ENCODE assay signal across 21 cellular contexts in the genomic region with DNA sequence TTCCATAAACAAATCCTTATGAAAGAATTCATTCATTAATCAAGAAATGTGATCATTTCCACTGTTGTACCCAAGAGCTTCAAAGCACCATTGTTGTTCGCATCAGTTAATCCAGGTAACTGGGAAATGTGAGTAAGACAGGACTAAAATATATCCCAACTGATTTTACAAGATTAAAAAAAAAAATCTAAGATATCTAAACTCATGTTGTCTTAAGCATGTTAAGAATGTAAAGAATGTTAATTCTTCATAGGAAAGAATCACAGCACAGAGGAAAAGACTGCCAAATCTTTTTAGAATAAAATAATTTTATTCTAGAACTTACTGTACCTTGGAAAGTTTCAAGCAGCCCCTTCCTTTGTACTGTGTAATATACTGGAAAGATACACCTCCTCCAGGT. TPM values are rescaled to one million over a fixed set of nuclear protein-coding genes. Genes with fewer than 3 reads are reported as not detected.
DNase-seq lines count a peak whose midpoint lies in the region; ATAC-seq, FAIRE-seq and TF ChIP-seq lines count a peak whose summit lies in the region.
"Had no signal": no experiment of that assay in that cellular context is flagged by ENCODE, and none has a peak within 500 bp of the region (broad histone marks: within the 10 kb centered on the region; RNA-seq: fewer than 3 reads in every experiment).

No MANE protein-coding gene starts in this region.

- H3K9me3 ChIP-seq in adipocyte (ENCODE audit: control insufficient read depth, low read length) (no peaks in the 10 kb centered on the region), mesenchymal stem cell (ENCODE audit: control insufficient read depth, low read length) (no peaks in the 10 kb centered on the region)
- H3K9me3 ChIP-seq: Peyer's patch had no signal

- H4K91ac ChIP-seq in mesenchymal stem cell (ENCODE audit: low read length): no peak overlapping the region

- H3K4me3 Mint-ChIP-seq in osteocyte (ENCODE audit: unreplicated experiment): no peak overlapping the region
- H3K4me3 Mint-ChIP-seq in natural killer cell treated with Interleukin-12 subunit alpha and Interleukin-12 subunit beta and Interleukin-15 and Interleukin-18, amount 100 ng/mL, for 72 hours: no peak overlapping the region
- H3K4me3 Mint-ChIP-seq in activated T-helper 17 cell treated with anti-CD3 and anti-CD28 coated beads, Interleukin-2, amount 50 U/mL, for 72 hours: no peak overlapping the region
- H3K4me3 Mint-ChIP-seq: B cell, CD14-positive monocyte, H9, HFFc6 had no signal

- H3K79me1 ChIP-seq in mesenchymal stem cell (replicated peaks; ENCODE audit: low read length, poor library complexity, severe bottlenecking): no peaks in the 10 kb centered on the region

- no peak overlapping the region for H2BK15ac ChIP-seq in mesenchymal stem cell (ENCODE audit: low read depth, poor library complexity, severe bottlenecking)

- H4K8ac ChIP-seq in mesenchymal stem cell (ENCODE audit: low read length): no peak overlapping the region

- no peak overlapping the region for H3K14ac ChIP-seq in mesenchymal stem cell (ENCODE audit: low read length in 2 of 2)

- H2BK12ac ChIP-seq in mesenchymal stem cell (ENCODE audit: low read length in 2 of 2): no peak overlapping the region

- H3K4me1 Mint-ChIP-seq in osteocyte (ENCODE audit: unreplicated experiment): peaks cover 13% of the 10 kb centered on the region
- no peaks in the 10 kb centered on the region for H3K4me1 Mint-ChIP-seq in natural killer cell treated with Interleukin-12 subunit alpha and Interleukin-12 subunit beta and Interleukin-15 and Interleukin-18, amount 100 ng/mL, for 72 hours (ENCODE audit: low read depth in 2 of 2)
- H3K4me1 Mint-ChIP-seq in activated T-helper 17 cell treated with anti-CD3 and anti-CD28 coated beads, Interleukin-2, amount 50 U/mL, for 72 hours: no peaks in the 10 kb centered on the region

- H3K23ac ChIP-seq in mesenchymal stem cell (ENCODE audit: low read length in 2 of 2): no peak overlapping the region

- H3K27me3 ChIP-seq in adipocyte (replicated peaks; ENCODE audit: control insufficient read depth, insufficient read depth, low read length) (no peaks in the 10 kb centered on the region), mesenchymal stem cell (ENCODE audit: control insufficient read depth in 1 of 2, insufficient read depth in 1 of 2, low read length in 2 of 2) (no peaks in the 10 kb centered on the region)
- H3K27me3 ChIP-seq: Peyer's patch had no signal

- H3K27ac ChIP-seq in mesenchymal stem cell (ENCODE audit: low read length, poor library complexity, severe bottlenecking): peak overlapping the region; percentile 74
- H3K27ac ChIP-seq: HL-60, Peyer's patch had no signal

- H2AFZ ChIP-seq in mesenchymal stem cell (ENCODE audit: low read depth, low read length): no peak overlapping the region

- H3K4me1 ChIP-seq in adipocyte (ENCODE audit: control insufficient read depth, insufficient read depth, low read length): peaks cover 11% of the 10 kb centered on the region
- H3K4me1 ChIP-seq in mesenchymal stem cell (ENCODE audit: control insufficient read depth, insufficient read depth, low read depth, low read length): peaks cover 2% of the 10 kb centered on the region
- H3K4me1 ChIP-seq: Peyer's patch had no signal

- peak; percentile 14 for DNase-seq in EH (ENCODE audit: low read depth)
- peak; percentile 36 for DNase-seq in adipocyte (ENCODE audit: low read depth)
- no peak for DNase-seq in mesenchymal stem cell
- DNase-seq in osteocyte (ENCODE audit: extremely low spot score, unreplicated experiment): no peak
- no peak for DNase-seq in HTR-8/SVneo (ENCODE audit: insufficient read length, low spot score)
- no peak for DNase-seq in HuH-7.5 (ENCODE audit: low spot score)
- DNase-seq in natural killer cell treated with Interleukin-12 subunit alpha and Interleukin-12 subunit beta and Interleukin-15 and Interleukin-18, amount 100 ng/mL, for 72 hours (ENCODE audit: low spot score): no peak
- DNase-seq: EL, GF-D8, HFFc6, NCI-H1105 treated with DMSO at 0.1 percent for 48 hours, NCI-H2081, NCI-H345, NCI-H524 treated with DMSO at 0.1 percent for 48 hours, Peyer's patch had no signal

- WGBS in mesenchymal stem cell: no CpG with 5 or more reads among the region's 1 CpG

- H3K9ac ChIP-seq in adipocyte (ENCODE audit: low read length) (no peak overlapping the region), mesenchymal stem cell (ENCODE audit: low read length) (no peak overlapping the region)

- H3K27ac Mint-ChIP-seq in osteocyte (ENCODE audit: unreplicated experiment): peak overlapping the region; percentile 23
- no peak overlapping the region for H3K27ac Mint-ChIP-seq in natural killer cell treated with Interleukin-12 subunit alpha and Interleukin-12 subunit beta and Interleukin-15 and Interleukin-18, amount 100 ng/mL, for 72 hours
- no peak overlapping the region for H3K27ac Mint-ChIP-seq in activated T-helper 17 cell treated with anti-CD3 and anti-CD28 coated beads, Interleukin-2, amount 50 U/mL, for 72 hours
- H3K27ac Mint-ChIP-seq: B cell, CD14-positive monocyte, H9, HFFc6 had no signal

- H3K36me3 ChIP-seq in adipocyte (ENCODE audit: control insufficient read depth, insufficient read depth, low read length, severe bottlenecking) (no peaks in the 10 kb centered on the region), mesenchymal stem cell (ENCODE audit: control insufficient read depth in 1 of 2, insufficient read depth in 2 of 2, low read depth in 1 of 2, low read length in 2 of 2) (no peaks in the 10 kb centered on the region)
- H3K36me3 ChIP-seq: Peyer's patch had no signal

- no peak overlapping the region for H3K4me2 ChIP-seq in mesenchymal stem cell (ENCODE audit: low read length, poor library complexity, severe bottlenecking)

- no peaks in the 10 kb centered on the region for H3K36me3 Mint-ChIP-seq in osteocyte (ENCODE audit: unreplicated experiment)
- H3K36me3 Mint-ChIP-seq in natural killer cell treated with Interleukin-12 subunit alpha and Interleukin-12 subunit beta and Interleukin-15 and Interleukin-18, amount 100 ng/mL, for 72 hours: no peaks in the 10 kb centered on the region
- H3K36me3 Mint-ChIP-seq in activated T-helper 17 cell treated with anti-CD3 and anti-CD28 coated beads, Interleukin-2, amount 50 U/mL, for 72 hours (ENCODE audit: low read depth): no peaks in the 10 kb centered on the region
- H3K36me3 Mint-ChIP-seq: CD14-positive monocyte had no signal

- H3K4me3 ChIP-seq in adipocyte (ENCODE audit: low read length) (no peak overlapping the region), mesenchymal stem cell (ENCODE audit: insufficient read depth in 1 of 2, low read depth in 1 of 2, low read length in 2 of 2) (no peak overlapping the region)
- H3K4me3 ChIP-seq: Peyer's patch had no signal

- H2BK5ac ChIP-seq in mesenchymal stem cell (ENCODE audit: low read depth, low read length, poor library complexity, severe bottlenecking): no peak overlapping the region

- no peak for ATAC-seq in natural killer cell treated with Interleukin-12 subunit alpha and Interleukin-12 subunit beta and Interleukin-15 and Interleukin-18, amount 100 ng/mL, for 72 hours
- ATAC-seq in activated T-helper 17 cell treated with anti-CD3 and anti-CD28 coated beads, Interleukin-2, amount 50 U/mL, for 72 hours (replicated peaks): no peak

- no peak for TF ChIP-seq CTCF in osteocyte (IDR thresholded peaks at IDR 0.05)

- H3K27me3 Mint-ChIP-seq in osteocyte (ENCODE audit: unreplicated experiment): no peaks in the 10 kb centered on the region
- H3K27me3 Mint-ChIP-seq in natural killer cell treated with Interleukin-12 subunit alpha and Interleukin-12 subunit beta and Interleukin-15 and Interleukin-18, amount 100 ng/mL, for 72 hours: peaks cover 0 to 7% of the 10 kb centered on the region in 2 donors
- peaks cover 6% of the 10 kb centered on the region for H3K27me3 Mint-ChIP-seq in activated T-helper 17 cell treated with anti-CD3 and anti-CD28 coated beads, Interleukin-2, amount 50 U/mL, for 72 hours

- H2AK5ac ChIP-seq in mesenchymal stem cell (ENCODE audit: low read length, severe bottlenecking): no peak overlapping the region

- H3K18ac ChIP-seq in mesenchymal stem cell (ENCODE audit: low read depth in 1 of 2, low read length in 2 of 2): no peak overlapping the region

- H3K9me3 Mint-ChIP-seq in osteocyte (ENCODE audit: unreplicated experiment): no peaks in the 10 kb centered on the region
- peaks cover 6% of the 10 kb centered on the region for H3K9me3 Mint-ChIP-seq in natural killer cell treated with Interleukin-12 subunit alpha and Interleukin-12 subunit beta and Interleukin-15 and Interleukin-18, amount 100 ng/mL, for 72 hours
- peaks cover 2% of the 10 kb centered on the region for H3K9me3 Mint-ChIP-seq in activated T-helper 17 cell treated with anti-CD3 and anti-CD28 coated beads, Interleukin-2, amount 50 U/mL, for 72 hours
- H3K9me3 Mint-ChIP-seq: H9, HFFc6 had no signal

- no peak for FAIRE-seq in HTR-8/SVneo (lab: Jason Lieb, UNC)
- FAIRE-seq: D721Med had no signal

- no peak overlapping the region for H2BK120ac ChIP-seq in mesenchymal stem cell (ENCODE audit: low read depth, low read length)

- H3K4ac ChIP-seq in mesenchymal stem cell (ENCODE audit: low read depth in 1 of 2, low read length in 2 of 2): no peak overlapping the region

RNA-seq across cellular contexts. Expression of gene FZD1, which starts 16.4 kb away (rescaled TPM):
- 4.6 TPM for polyA plus RNA-seq in mesenchymal stem cell (2013, experiment 1 of 2)
- polyA plus RNA-seq in mesenchymal stem cell (2013, experiment 2 of 2): 5.0 TPM
- 19.4 and 20.0 TPM in 2 replicates for total RNA-seq in osteocyte
- under 1 TPM in 1 of 2 donors, not detected in 1; 0.29 TPM for total RNA-seq in natural killer cell treated with Interleukin-12 subunit alpha and Interleukin-12 subunit beta and Interleukin-15 and Interleukin-18, amount 100 ng/mL, for 72 hours
- total RNA-seq in activated T-helper 17 cell treated with anti-CD3 and anti-CD28 coated beads, Interleukin-2, amount 50 U/mL, for 72 hours: under 1 TPM; 0.08 to 0.13 TPM

Comparison
In these comparisons a context has a peak if more than half of its experiments do, and no peak if none do; other contexts are left out.
1. DNase-seq: peak in EH (single experiment) and adipocyte (single experiment); none in mesenchymal stem cell (single experiment), osteocyte (single experiment), HTR-8/SVneo (single experiment), HuH-7.5 (single experiment) and natural killer cell treated with Interleukin-12 subunit alpha and Interleukin-12 subunit beta and Interleukin-15 and Interleukin-18, amount 100 ng/mL, for 72 hours (single experiment).
2. RNA of gene FZD1, which starts 16.4 kb away (total RNA-seq): 19.4 to 20.0 TPM in osteocyte; 0.29 TPM in natural killer cell treated with Interleukin-12 subunit alpha and Interleukin-12 subunit beta and Interleukin-15 and Interleukin-18, amount 100 ng/mL, for 72 hours and 0.08 to 0.13 TPM in activated T-helper 17 cell treated with anti-CD3 and anti-CD28 coated beads, Interleukin-2, amount 50 U/mL, for 72 hours; every median in the first group is over 10 times any median in the second.